Comparison of ENCODE assay signal across 1 cellular context in the genomic region with DNA sequence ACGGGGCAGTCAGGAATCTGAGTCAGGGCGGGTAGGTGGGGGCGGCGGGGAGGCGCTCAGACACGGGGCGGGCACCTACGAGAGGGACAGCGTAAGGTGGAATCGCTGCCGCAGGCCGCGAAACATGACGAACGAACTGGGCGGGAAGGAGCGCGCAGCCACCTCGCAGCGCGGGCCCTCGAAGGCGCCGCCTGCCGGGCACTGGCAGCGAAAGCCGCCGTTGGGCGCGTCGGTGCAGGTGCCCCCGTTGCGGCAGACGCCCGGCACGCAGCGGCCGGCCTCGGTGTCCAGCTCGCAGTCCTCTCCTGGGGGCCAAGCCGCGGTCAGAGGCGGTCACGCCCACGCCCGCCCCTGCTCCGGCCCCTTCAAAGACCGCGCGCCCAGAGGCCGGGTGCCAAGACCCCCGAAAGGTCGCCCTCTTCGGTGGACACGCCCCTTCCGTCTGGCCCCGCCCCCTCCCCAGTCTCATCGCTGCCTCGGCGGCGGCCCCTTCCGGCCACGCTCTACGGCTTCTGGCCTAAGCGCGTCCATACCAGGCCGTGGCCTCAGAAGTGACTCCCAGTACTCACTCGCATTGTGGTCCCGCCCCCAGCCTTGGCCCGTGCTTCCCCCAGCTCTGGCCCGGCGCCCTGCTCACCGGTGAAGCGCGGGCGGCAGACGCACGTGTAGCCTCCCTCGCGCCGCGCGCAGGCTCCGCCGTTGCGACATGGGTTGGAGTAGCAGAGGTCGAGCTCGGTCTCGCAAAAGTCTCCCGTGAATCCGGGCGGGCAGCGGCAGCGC.
TF ChIP-seq lines count a peak whose summit lies in the region.

No MANE protein-coding gene starts in this region.

TF ChIP-seq in HepG2, 621 proteins besides CTCF, POLR2A, EP300 and RAD21 (continued from another document and continues in another):
- no peak for TF ChIP-seq NFKB2 (CRISPR knock-in tag; IDR thresholded peaks at IDR 0.05; ENCODE audit: borderline replicate concordance)
- TF ChIP-seq ZNF24 (IDR thresholded peaks at IDR 0.05): no peak
- no peak for TF ChIP-seq ARNT (IDR thresholded peaks at IDR 0.05)
- TF ChIP-seq ZNF136 (CRISPR knock-in tag; IDR thresholded peaks at IDR 0.05; ENCODE audit: low read depth): no peak
- no peak for TF ChIP-seq NFYC (CRISPR knock-in tag; IDR thresholded peaks at IDR 0.05)
- TF ChIP-seq ZNF572 (CRISPR knock-in tag; IDR thresholded peaks at IDR 0.05): no peak
- no peak for TF ChIP-seq NFKBIZ (CRISPR knock-in tag; IDR thresholded peaks at IDR 0.05)
- no peak for TF ChIP-seq MBNL3 (CRISPR knock-in tag; conservative IDR thresholded peaks at IDR 0.05)
- TF ChIP-seq ZNF562 (CRISPR knock-in tag; IDR thresholded peaks at IDR 0.05; ENCODE audit: borderline replicate concordance): no peak
- no peak for TF ChIP-seq SOX6 (IDR thresholded peaks at IDR 0.05)
- no peak for TF ChIP-seq SOX6 (CRISPR knock-in tag; IDR thresholded peaks at IDR 0.05)
- no peak for TF ChIP-seq RCOR2 (CRISPR knock-in tag; IDR thresholded peaks at IDR 0.05)
- no peak for TF ChIP-seq ZNF724P (CRISPR knock-in tag; IDR thresholded peaks at IDR 0.05; ENCODE audit: borderline replicate concordance)
- TF ChIP-seq YY1 (IDR thresholded peaks at IDR 0.05; ENCODE audit: insufficient read depth, insufficient replicate concordance, low read depth, low read length): peak; percentile 54
- TF ChIP-seq FOSL1 (CRISPR knock-in tag; IDR thresholded peaks at IDR 0.05; ENCODE audit: borderline replicate concordance): no peak
- TF ChIP-seq, protein P1, sequence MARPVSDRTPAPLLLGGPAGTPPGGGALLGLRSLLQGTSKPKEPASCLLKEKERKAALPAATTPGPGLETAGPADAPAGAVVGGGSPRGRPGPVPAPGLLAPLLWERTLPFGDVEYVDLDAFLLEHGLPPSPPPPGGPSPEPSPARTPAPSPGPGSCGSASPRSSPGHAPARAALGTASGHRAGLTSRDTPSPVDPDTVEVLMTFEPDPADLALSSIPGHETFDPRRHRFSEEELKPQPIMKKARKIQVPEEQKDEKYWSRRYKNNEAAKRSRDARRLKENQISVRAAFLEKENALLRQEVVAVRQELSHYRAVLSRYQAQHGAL (CRISPR knock-in tag; IDR thresholded peaks at IDR 0.05; ENCODE audit: not compliant biosample characterization): no peak
- TF ChIP-seq, protein P2, sequence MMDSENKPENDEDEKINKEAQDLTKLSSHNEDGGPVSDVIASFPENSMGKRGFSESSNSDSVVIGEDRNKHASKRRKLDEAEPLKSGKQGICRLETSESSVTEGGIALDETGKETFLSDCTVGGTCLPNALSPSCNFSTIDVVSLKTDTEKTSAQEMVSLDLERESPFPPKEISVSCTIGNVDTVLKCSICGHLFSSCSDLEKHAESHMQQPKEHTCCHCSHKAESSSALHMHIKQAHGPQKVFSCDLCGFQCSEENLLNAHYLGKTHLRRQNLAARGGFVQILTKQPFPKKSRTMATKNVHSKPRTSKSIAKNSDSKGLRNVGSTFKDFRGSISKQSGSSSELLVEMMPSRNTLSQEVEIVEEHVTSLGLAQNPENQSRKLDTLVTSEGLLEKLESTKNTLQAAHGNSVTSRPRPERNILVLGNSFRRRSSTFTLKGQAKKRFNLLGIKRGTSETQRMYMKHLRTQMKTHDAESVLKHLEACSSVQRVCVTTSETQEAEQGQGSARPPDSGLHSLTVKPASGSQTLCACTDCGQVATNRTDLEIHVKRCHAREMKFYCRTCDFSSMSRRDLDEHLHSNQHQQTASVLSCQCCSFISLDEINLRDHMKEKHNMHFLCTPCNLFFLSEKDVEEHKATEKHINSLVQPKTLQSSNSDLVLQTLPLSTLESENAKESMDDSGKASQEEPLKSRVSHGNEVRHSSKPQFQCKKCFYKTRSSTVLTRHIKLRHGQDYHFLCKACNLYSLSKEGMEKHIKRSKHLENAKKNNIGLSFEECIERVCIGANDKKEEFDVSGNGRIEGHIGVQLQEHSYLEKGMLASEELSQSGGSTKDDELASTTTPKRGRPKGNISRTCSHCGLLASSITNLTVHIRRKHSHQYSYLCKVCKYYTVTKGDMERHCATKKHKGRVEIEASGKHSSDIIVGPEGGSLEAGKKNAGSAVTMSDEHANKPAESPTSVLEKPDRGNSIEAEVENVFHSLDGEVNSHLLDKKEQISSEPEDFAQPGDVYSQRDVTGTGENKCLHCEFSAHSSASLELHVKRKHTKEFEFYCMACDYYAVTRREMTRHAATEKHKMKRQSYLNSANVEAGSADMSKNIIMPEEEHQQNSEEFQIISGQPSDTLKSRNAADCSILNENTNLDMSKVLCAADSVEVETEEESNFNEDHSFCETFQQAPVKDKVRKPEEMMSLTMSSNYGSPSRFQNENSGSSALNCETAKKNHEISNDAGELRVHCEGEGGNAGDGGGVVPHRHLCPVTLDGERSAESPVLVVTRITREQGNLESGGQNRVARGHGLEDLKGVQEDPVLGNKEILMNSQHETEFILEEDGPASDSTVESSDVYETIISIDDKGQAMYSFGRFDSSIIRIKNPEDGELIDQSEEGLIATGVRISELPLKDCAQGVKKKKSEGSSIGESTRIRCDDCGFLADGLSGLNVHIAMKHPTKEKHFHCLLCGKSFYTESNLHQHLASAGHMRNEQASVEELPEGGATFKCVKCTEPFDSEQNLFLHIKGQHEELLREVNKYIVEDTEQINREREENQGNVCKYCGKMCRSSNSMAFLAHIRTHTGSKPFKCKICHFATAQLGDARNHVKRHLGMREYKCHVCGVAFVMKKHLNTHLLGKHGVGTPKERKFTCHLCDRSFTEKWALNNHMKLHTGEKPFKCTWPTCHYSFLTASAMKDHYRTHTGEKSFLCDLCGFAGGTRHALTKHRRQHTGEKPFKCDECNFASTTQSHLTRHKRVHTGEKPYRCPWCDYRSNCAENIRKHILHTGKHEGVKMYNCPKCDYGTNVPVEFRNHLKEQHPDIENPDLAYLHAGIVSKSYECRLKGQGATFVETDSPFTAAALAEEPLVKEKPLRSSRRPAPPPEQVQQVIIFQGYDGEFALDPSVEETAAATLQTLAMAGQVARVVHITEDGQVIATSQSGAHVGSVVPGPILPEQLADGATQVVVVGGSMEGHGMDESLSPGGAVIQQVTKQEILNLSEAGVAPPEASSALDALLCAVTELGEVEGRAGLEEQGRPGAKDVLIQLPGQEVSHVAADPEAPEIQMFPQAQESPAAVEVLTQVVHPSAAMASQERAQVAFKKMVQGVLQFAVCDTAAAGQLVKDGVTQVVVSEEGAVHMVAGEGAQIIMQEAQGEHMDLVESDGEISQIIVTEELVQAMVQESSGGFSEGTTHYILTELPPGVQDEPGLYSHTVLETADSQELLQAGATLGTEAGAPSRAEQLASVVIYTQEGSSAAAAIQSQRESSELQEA (CRISPR knock-in tag; IDR thresholded peaks at IDR 0.05; ENCODE audit: not compliant biosample characterization): peak; percentile 23
- TF ChIP-seq ZNF878 (CRISPR knock-in tag; IDR thresholded peaks at IDR 0.05): no peak
- TF ChIP-seq, protein P3, sequence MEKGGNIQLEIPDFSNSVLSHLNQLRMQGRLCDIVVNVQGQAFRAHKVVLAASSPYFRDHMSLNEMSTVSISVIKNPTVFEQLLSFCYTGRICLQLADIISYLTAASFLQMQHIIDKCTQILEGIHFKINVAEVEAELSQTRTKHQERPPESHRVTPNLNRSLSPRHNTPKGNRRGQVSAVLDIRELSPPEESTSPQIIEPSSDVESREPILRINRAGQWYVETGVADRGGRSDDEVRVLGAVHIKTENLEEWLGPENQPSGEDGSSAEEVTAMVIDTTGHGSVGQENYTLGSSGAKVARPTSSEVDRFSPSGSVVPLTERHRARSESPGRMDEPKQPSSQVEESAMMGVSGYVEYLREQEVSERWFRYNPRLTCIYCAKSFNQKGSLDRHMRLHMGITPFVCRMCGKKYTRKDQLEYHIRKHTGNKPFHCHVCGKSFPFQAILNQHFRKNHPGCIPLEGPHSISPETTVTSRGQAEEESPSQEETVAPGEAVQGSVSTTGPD (CRISPR knock-in tag; IDR thresholded peaks at IDR 0.05): no peak
- TF ChIP-seq, protein P4, sequence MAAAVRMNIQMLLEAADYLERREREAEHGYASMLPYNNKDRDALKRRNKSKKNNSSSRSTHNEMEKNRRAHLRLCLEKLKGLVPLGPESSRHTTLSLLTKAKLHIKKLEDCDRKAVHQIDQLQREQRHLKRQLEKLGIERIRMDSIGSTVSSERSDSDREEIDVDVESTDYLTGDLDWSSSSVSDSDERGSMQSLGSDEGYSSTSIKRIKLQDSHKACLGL (CRISPR knock-in tag; IDR thresholded peaks at IDR 0.05): no peak
- TF ChIP-seq, protein P5, sequence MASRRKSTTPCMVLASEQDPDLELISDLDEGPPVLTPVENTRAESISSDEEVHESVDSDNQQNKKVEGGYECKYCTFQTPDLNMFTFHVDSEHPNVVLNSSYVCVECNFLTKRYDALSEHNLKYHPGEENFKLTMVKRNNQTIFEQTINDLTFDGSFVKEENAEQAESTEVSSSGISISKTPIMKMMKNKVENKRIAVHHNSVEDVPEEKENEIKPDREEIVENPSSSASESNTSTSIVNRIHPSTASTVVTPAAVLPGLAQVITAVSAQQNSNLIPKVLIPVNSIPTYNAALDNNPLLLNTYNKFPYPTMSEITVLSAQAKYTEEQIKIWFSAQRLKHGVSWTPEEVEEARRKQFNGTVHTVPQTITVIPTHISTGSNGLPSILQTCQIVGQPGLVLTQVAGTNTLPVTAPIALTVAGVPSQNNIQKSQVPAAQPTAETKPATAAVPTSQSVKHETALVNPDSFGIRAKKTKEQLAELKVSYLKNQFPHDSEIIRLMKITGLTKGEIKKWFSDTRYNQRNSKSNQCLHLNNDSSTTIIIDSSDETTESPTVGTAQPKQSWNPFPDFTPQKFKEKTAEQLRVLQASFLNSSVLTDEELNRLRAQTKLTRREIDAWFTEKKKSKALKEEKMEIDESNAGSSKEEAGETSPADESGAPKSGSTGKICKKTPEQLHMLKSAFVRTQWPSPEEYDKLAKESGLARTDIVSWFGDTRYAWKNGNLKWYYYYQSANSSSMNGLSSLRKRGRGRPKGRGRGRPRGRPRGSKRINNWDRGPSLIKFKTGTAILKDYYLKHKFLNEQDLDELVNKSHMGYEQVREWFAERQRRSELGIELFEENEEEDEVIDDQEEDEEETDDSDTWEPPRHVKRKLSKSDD (CRISPR knock-in tag; IDR thresholded peaks at IDR 0.05; ENCODE audit: low read depth): peak; percentile 60; the same call in 1 of the 2 replicates
- TF ChIP-seq, protein P6, sequence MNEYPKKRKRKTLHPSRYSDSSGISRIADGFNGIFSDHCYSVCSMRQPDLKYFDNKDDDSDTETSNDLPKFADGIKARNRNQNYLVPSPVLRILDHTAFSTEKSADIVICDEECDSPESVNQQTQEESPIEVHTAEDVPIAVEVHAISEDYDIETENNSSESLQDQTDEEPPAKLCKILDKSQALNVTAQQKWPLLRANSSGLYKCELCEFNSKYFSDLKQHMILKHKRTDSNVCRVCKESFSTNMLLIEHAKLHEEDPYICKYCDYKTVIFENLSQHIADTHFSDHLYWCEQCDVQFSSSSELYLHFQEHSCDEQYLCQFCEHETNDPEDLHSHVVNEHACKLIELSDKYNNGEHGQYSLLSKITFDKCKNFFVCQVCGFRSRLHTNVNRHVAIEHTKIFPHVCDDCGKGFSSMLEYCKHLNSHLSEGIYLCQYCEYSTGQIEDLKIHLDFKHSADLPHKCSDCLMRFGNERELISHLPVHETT (CRISPR knock-in tag; conservative IDR thresholded peaks at IDR 0.05): no peak
- no peak for TF ChIP-seq RORA (CRISPR knock-in tag; IDR thresholded peaks at IDR 0.05)
- no peak for TF ChIP-seq AHR (CRISPR knock-in tag; IDR thresholded peaks at IDR 0.05)
- TF ChIP-seq, protein P7, sequence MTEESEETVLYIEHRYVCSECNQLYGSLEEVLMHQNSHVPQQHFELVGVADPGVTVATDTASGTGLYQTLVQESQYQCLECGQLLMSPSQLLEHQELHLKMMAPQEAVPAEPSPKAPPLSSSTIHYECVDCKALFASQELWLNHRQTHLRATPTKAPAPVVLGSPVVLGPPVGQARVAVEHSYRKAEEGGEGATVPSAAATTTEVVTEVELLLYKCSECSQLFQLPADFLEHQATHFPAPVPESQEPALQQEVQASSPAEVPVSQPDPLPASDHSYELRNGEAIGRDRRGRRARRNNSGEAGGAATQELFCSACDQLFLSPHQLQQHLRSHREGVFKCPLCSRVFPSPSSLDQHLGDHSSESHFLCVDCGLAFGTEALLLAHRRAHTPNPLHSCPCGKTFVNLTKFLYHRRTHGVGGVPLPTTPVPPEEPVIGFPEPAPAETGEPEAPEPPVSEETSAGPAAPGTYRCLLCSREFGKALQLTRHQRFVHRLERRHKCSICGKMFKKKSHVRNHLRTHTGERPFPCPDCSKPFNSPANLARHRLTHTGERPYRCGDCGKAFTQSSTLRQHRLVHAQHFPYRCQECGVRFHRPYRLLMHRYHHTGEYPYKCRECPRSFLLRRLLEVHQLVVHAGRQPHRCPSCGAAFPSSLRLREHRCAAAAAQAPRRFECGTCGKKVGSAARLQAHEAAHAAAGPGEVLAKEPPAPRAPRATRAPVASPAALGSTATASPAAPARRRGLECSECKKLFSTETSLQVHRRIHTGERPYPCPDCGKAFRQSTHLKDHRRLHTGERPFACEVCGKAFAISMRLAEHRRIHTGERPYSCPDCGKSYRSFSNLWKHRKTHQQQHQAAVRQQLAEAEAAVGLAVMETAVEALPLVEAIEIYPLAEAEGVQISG (CRISPR knock-in tag; IDR thresholded peaks at IDR 0.05): peak; percentile 34; the same call in 1 of the 2 replicates
- TF ChIP-seq, protein P8, sequence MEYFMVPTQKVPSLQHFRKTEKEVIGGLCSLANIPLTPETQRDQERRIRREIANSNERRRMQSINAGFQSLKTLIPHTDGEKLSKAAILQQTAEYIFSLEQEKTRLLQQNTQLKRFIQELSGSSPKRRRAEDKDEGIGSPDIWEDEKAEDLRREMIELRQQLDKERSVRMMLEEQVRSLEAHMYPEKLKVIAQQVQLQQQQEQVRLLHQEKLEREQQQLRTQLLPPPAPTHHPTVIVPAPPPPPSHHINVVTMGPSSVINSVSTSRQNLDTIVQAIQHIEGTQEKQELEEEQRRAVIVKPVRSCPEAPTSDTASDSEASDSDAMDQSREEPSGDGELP (IDR thresholded peaks at IDR 0.05; ENCODE audit: borderline replicate concordance, low read depth): no peak
- no peak for TF ChIP-seq IKZF4 (CRISPR knock-in tag; IDR thresholded peaks at IDR 0.05; ENCODE audit: borderline replicate concordance, low read depth, not compliant biosample characterization)
- TF ChIP-seq, protein P9, sequence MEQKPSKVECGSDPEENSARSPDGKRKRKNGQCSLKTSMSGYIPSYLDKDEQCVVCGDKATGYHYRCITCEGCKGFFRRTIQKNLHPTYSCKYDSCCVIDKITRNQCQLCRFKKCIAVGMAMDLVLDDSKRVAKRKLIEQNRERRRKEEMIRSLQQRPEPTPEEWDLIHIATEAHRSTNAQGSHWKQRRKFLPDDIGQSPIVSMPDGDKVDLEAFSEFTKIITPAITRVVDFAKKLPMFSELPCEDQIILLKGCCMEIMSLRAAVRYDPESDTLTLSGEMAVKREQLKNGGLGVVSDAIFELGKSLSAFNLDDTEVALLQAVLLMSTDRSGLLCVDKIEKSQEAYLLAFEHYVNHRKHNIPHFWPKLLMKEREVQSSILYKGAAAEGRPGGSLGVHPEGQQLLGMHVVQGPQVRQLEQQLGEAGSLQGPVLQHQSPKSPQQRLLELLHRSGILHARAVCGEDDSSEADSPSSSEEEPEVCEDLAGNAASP (CRISPR knock-in tag; IDR thresholded peaks at IDR 0.05; ENCODE audit: borderline replicate concordance): no peak
- 0 out of 2 replicates have a peak, but pooled peaks have one; percentile 52 for TF ChIP-seq ZNF138 (CRISPR knock-in tag; IDR thresholded peaks at IDR 0.05; ENCODE audit: low read depth)
